ENCODE assay signal across 12 cellular contexts in the genomic region with DNA sequence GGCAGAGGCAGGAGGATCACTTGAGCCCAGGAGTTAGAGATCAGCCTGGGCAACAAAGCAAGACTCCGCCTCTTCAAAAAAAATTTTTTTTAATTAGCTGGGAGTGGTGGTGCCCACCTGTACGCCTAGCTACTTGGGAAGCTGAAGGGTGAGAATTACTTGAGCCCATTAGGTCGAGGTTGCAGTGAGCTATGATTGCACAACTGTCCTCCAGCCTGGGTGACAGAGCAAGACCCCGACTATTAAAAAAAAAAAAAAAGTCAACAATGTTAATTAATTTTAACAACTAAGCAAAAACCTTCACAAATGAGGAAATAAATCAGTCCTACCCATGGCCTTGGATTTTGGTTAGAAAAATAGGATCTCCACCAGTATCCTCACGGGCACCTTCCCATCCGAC. TPM values are rescaled to one million over a fixed set of nuclear protein-coding genes. Genes with fewer than 3 reads are reported as not detected.
DNase-seq lines count a peak whose midpoint lies in the region; ATAC-seq, FAIRE-seq and TF ChIP-seq lines count a peak whose summit lies in the region.
"Had no signal": no experiment of that assay in that cellular context is flagged by ENCODE, and none has a peak within 500 bp of the region (broad histone marks: within the 10 kb centered on the region; RNA-seq: fewer than 3 reads in every experiment).

No MANE protein-coding gene starts in this region.

- H3K9me3 ChIP-seq in heart right ventricle: no peaks in the 10 kb centered on the region
- no peaks in the 10 kb centered on the region for H3K9me3 ChIP-seq in T-helper 17 cell (ENCODE audit: control insufficient read depth, low read length, poor library complexity, severe bottlenecking)
- H3K9me3 ChIP-seq in keratinocyte (ENCODE audit: control insufficient read depth, low read depth, low read length): no peaks in the 10 kb centered on the region
- no peaks in the 10 kb centered on the region for H3K9me3 ChIP-seq in thoracic aorta

- H3K79me2 ChIP-seq in keratinocyte (ENCODE audit: control insufficient read depth, insufficient read depth, low read length): no peaks in the 10 kb centered on the region

- H3K36me3 ChIP-seq in heart right ventricle (peaks cover 0 to 87% (median 0%) of the 10 kb centered on the region in 9 donors), keratinocyte (ENCODE audit: control insufficient read depth in 2 of 2, extremely low read depth in 1 of 2, insufficient read depth in 2 of 2, low read length in 2 of 2) (peaks cover 0 to 6% of the 10 kb centered on the region in 2 experiments), thoracic aorta (peaks cover 6% of the 10 kb centered on the region)

- H3K4me3 Mint-ChIP-seq in T-helper 17 cell: peak overlapping the region; percentile 61

- dilution Hi-C loops in keratinocyte (cut with MboI; ENCODE audit: extremely low pct_ligation_motif_present, low sequenced_read_pairs): no loop called here

- no peak overlapping the region for H2AFZ ChIP-seq in keratinocyte (ENCODE audit: control insufficient read depth, low read length)

- peak overlapping the region; percentile 58 for H3K4me2 ChIP-seq in keratinocyte (ENCODE audit: control insufficient read depth, extremely low read depth, insufficient read depth, low read depth, low read length)

- no peak overlapping the region for H3K27ac Mint-ChIP-seq in T-helper 17 cell

- no peaks in the 10 kb centered on the region for H3K9me1 ChIP-seq in keratinocyte (ENCODE audit: control insufficient read depth, extremely low read depth, insufficient read depth, low read length)

- peak overlapping the region in 7 of 10 donors; percentile 4 to 49 (median 36) for H3K4me3 ChIP-seq in heart right ventricle
- H3K4me3 ChIP-seq in keratinocyte (ENCODE audit: control insufficient read depth in 2 of 3, extremely low read depth in 1 of 3, insufficient read depth in 2 of 3, low read depth in 1 of 3, low read length in 3 of 3): no peak overlapping the region
- H3K4me3 ChIP-seq in thoracic aorta: peak overlapping the region; percentile 29

- H3K27me3 ChIP-seq in heart right ventricle (no peaks in the 10 kb centered on the region), keratinocyte (ENCODE audit: control insufficient read depth, extremely low read depth, insufficient read depth, low read length) (no peaks in the 10 kb centered on the region), thoracic aorta (replicated peaks; ENCODE audit: insufficient read depth) (no peaks in the 10 kb centered on the region)

- peaks cover 0 to 24% (median 9%) of the 10 kb centered on the region in 9 donors for H3K4me1 ChIP-seq in heart right ventricle
- peaks cover 17% of the 10 kb centered on the region for H3K4me1 ChIP-seq in keratinocyte (ENCODE audit: control insufficient read depth, extremely low read depth, insufficient read depth, low read length)
- peaks cover 8 to 13% of the 10 kb centered on the region in 2 donors for H3K4me1 ChIP-seq in thoracic aorta (ENCODE audit: control insufficient read depth in 1 of 2, low read depth in 2 of 2)

- H3K27ac ChIP-seq in heart right ventricle: no peak overlapping the region
- no peak overlapping the region for H3K27ac ChIP-seq in keratinocyte (ENCODE audit: control insufficient read depth, insufficient read depth, low read length)
- no peak overlapping the region for H3K27ac ChIP-seq in thoracic aorta
- H3K27ac ChIP-seq: C4-2B had no signal

- H3K9ac ChIP-seq in keratinocyte (ENCODE audit: control insufficient read depth, extremely low read depth, insufficient read depth, low read length): no peak overlapping the region

- no peaks in the 10 kb centered on the region for H3K27me3 Mint-ChIP-seq in T-helper 17 cell

- no peak for TF ChIP-seq CTCF in heart right ventricle (IDR thresholded peaks at IDR 0.05)
- TF ChIP-seq CTCF in keratinocyte (optimal IDR thresholded peaks at IDR 0.05 in 1 of 3, IDR thresholded peaks at IDR 0.05 in 1 of 3, conservative IDR thresholded peaks at IDR 0.05 in 1 of 3; ENCODE audit: extremely low read depth in 1 of 3, insufficient read depth in 2 of 3, low read length in 3 of 3): no peak
- no peak for TF ChIP-seq CTCF in thoracic aorta (IDR thresholded peaks at IDR 0.05)

- peaks cover 4% of the 10 kb centered on the region for H3K36me3 Mint-ChIP-seq in T-helper 17 cell (ENCODE audit: low read depth)

- no peak for DNase-seq in heart right ventricle
- no peak for DNase-seq in left cardiac atrium
- no peak for DNase-seq in T-helper 17 cell
- DNase-seq in keratinocyte (ENCODE audit: low read depth, low spot score): no peak
- DNase-seq in thoracic aorta (ENCODE audit: low spot score): no peak
- no peak for DNase-seq in COLO829 (ENCODE audit: low spot score)
- DNase-seq in stimulated activated naive CD8-positive, alpha-beta T cell treated with anti-CD3 and anti-CD28 coated beads, Interleukin-15, Interleukin-2, amounts not matched to agents 100 U/mL and 50 U/mL, for 24 hours: no peak

- H4K20me1 ChIP-seq in keratinocyte (ENCODE audit: control insufficient read depth, extremely low read depth, insufficient read depth, low read length): no peaks in the 10 kb centered on the region

- intact Hi-C loops in heart right ventricle (cut with DNase I) (loop anchor here in 1 of 10 donors (10.0 kb wide), 1 partner anchor 142 kb away; the partner anchor contains the start of gene CNP), left cardiac atrium (cut with DNase I) (no loop called here)

- 71 to 75% methylated on average over 6 of the region's 6 CpGs for WGBS in heart right ventricle, 2 donors

- peaks cover 15% of the 10 kb centered on the region for H3K4me1 Mint-ChIP-seq in T-helper 17 cell

- ATAC-seq in heart right ventricle (no peak), left cardiac atrium (no peak), T-helper 17 cell (no peak), thoracic aorta (ENCODE audit: insufficient number of reproducible peaks, low FRiP score, low read depth) (no peak), HG03159 (IDR thresholded peaks at IDR 0.05; ENCODE audit: unreplicated experiment) (no peak)
- no peak for ATAC-seq in stimulated activated naive CD8-positive, alpha-beta T cell treated with anti-CD3 and anti-CD28 coated beads, Interleukin-15, Interleukin-2, amounts not matched to agents 100 U/mL and 50 U/mL, for 24 hours

- no peak for FAIRE-seq in keratinocyte (lab: Jason Lieb, UNC)
- FAIRE-seq: RCC 7860, urothelium cell line had no signal

RNA-seq across cellular contexts. Expression of gene DHX58, which starts 5.4 kb away (rescaled TPM):
- total RNA-seq in heart right ventricle (1 to 10 TPM; 2.2 to 8.4 (median 4.0) TPM), left cardiac atrium (1 to 10 TPM; 6.4 to 6.7 TPM), T-helper 17 cell (10 to 100 TPM; 16.9 to 24.0 TPM), thoracic aorta (10 to 100 TPM; 13.7 to 18.5 TPM)
- polyA plus RNA-seq in heart right ventricle (10 to 100 TPM in 1 of 2 donors, 1 to 10 TPM in 1; 3.4 to 16.9 TPM), keratinocyte (5.2 to 8.8 TPM (median 6.1 TPM) in 3 replicates)
- 2.0 TPM for polyA plus RNA-seq in keratinocyte (2011; ENCODE audit: low read depth)
- polyA plus RNA-seq in keratinocyte (2011; cell fraction: cytosol; rRNA removed): 2.4 and 3.5 TPM in 2 replicates
- polyA plus RNA-seq in keratinocyte (2011; cell fraction: nucleus; rRNA removed): 12.3 and 14.9 TPM in 2 replicates
- 3.8 and 7.1 TPM in 2 replicates for polyA plus RNA-seq in keratinocyte (2012; ENCODE audit: low replicate concordance)
- polyA minus RNA-seq in keratinocyte: 5.2 to 13.9 TPM (median 9.6 TPM) in 3 replicates
- polyA minus RNA-seq in keratinocyte (2011; cell fraction: cytosol; rRNA and poly(A)+ RNA removed): 6.3 TPM
- polyA minus RNA-seq in keratinocyte (2011; cell fraction: nucleus; rRNA and poly(A)+ RNA removed): 4.4 and 5.7 TPM in 2 replicates

RNA-seq across cellular contexts. Expression of gene ZNF385C, which starts 8.9 kb away (rescaled TPM):
- total RNA-seq in heart right ventricle: under 1 TPM in 9 of 10 donors, not detected in 1; 0.16 to 0.56 (median 0.24) TPM
- under 1 TPM; 0.09 to 0.29 TPM for polyA plus RNA-seq in heart right ventricle
- total RNA-seq in left cardiac atrium: under 1 TPM; 0.13 to 0.27 TPM
- total RNA-seq in T-helper 17 cell: under 1 TPM; 0.16 to 0.20 TPM
- polyA plus RNA-seq in keratinocyte: 0.03 to 0.13 TPM (median 0.09 TPM) in 3 replicates
- polyA plus RNA-seq in keratinocyte (2011; ENCODE audit: low read depth): 0.10 TPM
- 0.10 TPM in 2 replicates for polyA plus RNA-seq in keratinocyte (2011; cell fraction: cytosol; rRNA removed)
- polyA plus RNA-seq in keratinocyte (2011; cell fraction: nucleus; rRNA removed): 0.14 and 0.52 TPM in 2 replicates
- polyA plus RNA-seq in keratinocyte (2012; ENCODE audit: low replicate concordance): 0.17 TPM in 1 of 2 replicates, not detected in the other
- polyA minus RNA-seq in keratinocyte: 0.07 TPM in 1 of 3 replicates, not detected in the others
- polyA minus RNA-seq in keratinocyte (2011; cell fraction: cytosol; rRNA and poly(A)+ RNA removed): not detected
- polyA minus RNA-seq in keratinocyte (2011; cell fraction: nucleus; rRNA and poly(A)+ RNA removed): not detected in 2 replicates
- total RNA-seq in thoracic aorta: not detected

RNA-seq across cellular contexts. Expression of gene KAT2A, which starts 14.0 kb away (rescaled TPM):
- total RNA-seq in heart right ventricle (10 to 100 TPM in 9 of 10 donors, 1 to 10 TPM in 1; 9.3 to 29.7 (median 13.3) TPM), left cardiac atrium (10 to 100 TPM; 19.8 to 23.4 TPM), T-helper 17 cell (10 to 100 TPM; 33.3 to 35.5 TPM), thoracic aorta (10 to 100 TPM; 26.4 to 31.3 TPM)
- polyA plus RNA-seq in heart right ventricle (100 to 1,000 TPM in 1 of 2 donors, 10 to 100 TPM in 1; 20.6 to 118 TPM), keratinocyte (26.1 to 42.0 TPM (median 28.2 TPM) in 3 replicates)
- 13.2 TPM for polyA plus RNA-seq in keratinocyte (2011; ENCODE audit: low read depth)
- polyA plus RNA-seq in keratinocyte (2011; cell fraction: cytosol; rRNA removed): 11.7 and 16.6 TPM in 2 replicates
- polyA plus RNA-seq in keratinocyte (2011; cell fraction: nucleus; rRNA removed): 132 and 177 TPM in 2 replicates
- polyA plus RNA-seq in keratinocyte (2012; ENCODE audit: low replicate concordance): 23.6 and 33.2 TPM in 2 replicates
- polyA minus RNA-seq in keratinocyte: 22.0 to 38.4 TPM (median 22.8 TPM) in 3 replicates
- 18.4 TPM for polyA minus RNA-seq in keratinocyte (2011; cell fraction: cytosol; rRNA and poly(A)+ RNA removed)
- 18.3 and 22.7 TPM in 2 replicates for polyA minus RNA-seq in keratinocyte (2011; cell fraction: nucleus; rRNA and poly(A)+ RNA removed)

RNA-seq across cellular contexts. Expression of gene HSPB9, which starts 15.5 kb away (rescaled TPM):
- total RNA-seq in heart right ventricle (under 1 TPM in 1 of 10 donors, not detected in 9; 0.23 TPM), left cardiac atrium (under 1 TPM in 1 of 2 donors, not detected in 1; 0.24 TPM), T-helper 17 cell (not detected), thoracic aorta (not detected)
- polyA plus RNA-seq in heart right ventricle (under 1 TPM; 0.01 to 0.29 TPM), keratinocyte (0.03 TPM in 1 of 3 replicates, not detected in the others)
- not detected for polyA plus RNA-seq in keratinocyte (2011; ENCODE audit: low read depth)
- not detected in 2 replicates for polyA plus RNA-seq in keratinocyte (2011; cell fraction: cytosol; rRNA removed)
- polyA plus RNA-seq in keratinocyte (2011; cell fraction: nucleus; rRNA removed): not detected in 2 replicates
- 0.16 and 0.18 TPM in 2 replicates for polyA plus RNA-seq in keratinocyte (2012; ENCODE audit: low replicate concordance)
- not detected in 3 replicates for polyA minus RNA-seq in keratinocyte
- polyA minus RNA-seq in keratinocyte (2011; cell fraction: cytosol; rRNA and poly(A)+ RNA removed): not detected
- not detected in 2 replicates for polyA minus RNA-seq in keratinocyte (2011; cell fraction: nucleus; rRNA and poly(A)+ RNA removed)
- total RNA-seq: renal cortical epithelial cell had no signal

RNA-seq across cellular contexts. Expression of gene RAB5C, which starts 47.7 kb away (rescaled TPM):
- total RNA-seq in heart right ventricle (10 to 100 TPM; 24.6 to 64.4 (median 35.3) TPM), left cardiac atrium (10 to 100 TPM; 68.2 to 72.6 TPM), T-helper 17 cell (10 to 100 TPM; 74.3 to 97.9 TPM), thoracic aorta (100 to 1,000 TPM in 1 of 2 donors, 10 to 100 TPM in 1; 89.2 to 158 TPM)
- polyA plus RNA-seq in heart right ventricle (10 to 100 TPM; 33.3 to 76.5 TPM), keratinocyte (162 to 205 TPM (median 190 TPM) in 3 replicates)
- polyA plus RNA-seq in keratinocyte (2011; ENCODE audit: low read depth): 39.1 TPM
- polyA plus RNA-seq in keratinocyte (2011; cell fraction: cytosol; rRNA removed): 175 and 251 TPM in 2 replicates
- 119 and 154 TPM in 2 replicates for polyA plus RNA-seq in keratinocyte (2011; cell fraction: nucleus; rRNA removed)
- polyA plus RNA-seq in keratinocyte (2012; ENCODE audit: low replicate concordance): 93.5 and 168 TPM in 2 replicates
- 92.2 to 195 TPM (median 110 TPM) in 3 replicates for polyA minus RNA-seq in keratinocyte
- 108 TPM for polyA minus RNA-seq in keratinocyte (2011; cell fraction: cytosol; rRNA and poly(A)+ RNA removed)
- 31.3 and 35.6 TPM in 2 replicates for polyA minus RNA-seq in keratinocyte (2011; cell fraction: nucleus; rRNA and poly(A)+ RNA removed)

Comparison
In these comparisons a context has a peak if more than half of its experiments do, and no peak if none do; other contexts are left out.
1. H3K4me3 ChIP-seq: peak in heart right ventricle (7 of 10) and thoracic aorta (single experiment); none in keratinocyte (0 of 3).